Comparison of ENCODE assay signal across 9 cellular contexts in the genomic region with DNA sequence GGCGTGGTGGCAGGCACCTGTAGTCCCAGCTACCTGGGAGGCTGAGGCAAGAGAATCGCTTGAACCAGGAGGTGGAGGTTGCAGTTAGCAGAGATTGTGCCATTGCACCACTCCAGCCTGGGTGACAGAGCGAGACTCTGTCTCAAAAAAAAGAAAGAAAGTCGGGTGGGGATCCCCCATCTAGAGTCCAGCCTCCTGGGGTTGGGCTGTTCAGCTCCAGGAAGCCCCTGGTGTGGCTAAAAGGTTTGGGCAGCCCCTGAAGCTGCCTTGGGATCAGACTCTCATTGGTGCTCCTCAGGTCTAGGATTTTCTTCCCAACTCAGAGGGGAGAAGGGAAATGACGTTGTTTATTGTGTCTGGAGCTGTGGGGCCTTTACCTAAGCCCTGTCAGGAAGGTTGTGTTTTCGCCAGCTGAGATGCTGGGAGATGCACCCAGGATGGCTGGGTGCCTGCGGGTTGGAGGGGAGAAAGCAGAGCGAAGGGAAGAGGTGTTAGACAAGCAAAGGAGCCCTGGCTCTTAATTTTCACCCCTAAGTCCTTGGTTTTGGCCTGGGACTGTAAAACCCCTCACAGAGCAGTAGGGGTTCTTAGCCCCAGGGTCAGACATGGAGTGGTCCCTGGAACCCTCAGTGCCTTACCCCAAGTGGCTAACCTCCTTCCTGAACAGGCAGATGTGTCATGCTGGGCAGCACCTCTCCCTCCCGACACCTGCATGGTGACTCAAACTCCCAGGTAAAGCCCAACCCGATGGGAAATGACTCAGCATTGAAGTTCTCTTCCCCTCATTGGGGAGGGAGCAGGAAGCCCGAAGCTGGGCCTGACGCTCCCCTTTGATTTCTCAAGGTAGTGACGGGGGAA. TPM values are rescaled to one million over a fixed set of nuclear protein-coding genes. Genes with fewer than 3 reads are reported as not detected.
A peak's percentile ranks its signal among the peaks of the same experiment; 100 is the strongest.
DNase-seq lines count a peak whose midpoint lies in the region; ATAC-seq and TF ChIP-seq lines count a peak whose summit lies in the region.
"Had no signal": no experiment of that assay in that cellular context is flagged by ENCODE, and none has a peak within 500 bp of the region (broad histone marks: within the 10 kb centered on the region; RNA-seq: fewer than 3 reads in every experiment).

No MANE protein-coding gene starts in this region.

- no peaks in the 10 kb centered on the region for H3K27me3 ChIP-seq in CD4-positive, alpha-beta memory T cell (ENCODE audit: insufficient read depth, low read length)
- no peaks in the 10 kb centered on the region for H3K27me3 ChIP-seq in PC-9 (ENCODE audit: insufficient read depth, low read depth)

- H3F3A ChIP-seq in PC-9 (ENCODE audit: insufficient read depth, low read depth) = peaks cover 23% of the 10 kb centered on the region

- H3K4me1 Mint-ChIP-seq in CD4-positive, alpha-beta memory T cell = peaks cover 6 to 15% (median 10%) of the 10 kb centered on the region in 4 donors
- H3K4me1 Mint-ChIP-seq in activated naive CD8-positive, alpha-beta T cell treated with anti-CD3 and anti-CD28 coated beads, Interleukin-2, amount 50 U/mL, for 24 hours = peaks cover 18% of the 10 kb centered on the region

- intact Hi-C loops in CD4-positive, alpha-beta memory T cell (cut with micrococcal nuclease) = no loop called here
- intact Hi-C loops in PC-9 (cut with micrococcal nuclease; ENCODE audit: unreplicated experiment) = loop anchor here (1.0 kb wide), 3 partner anchors 23 to 44 kb away; no protein-coding TSS in a partner anchor

- peak overlapping the region; percentile 69 for H3K4me2 ChIP-seq in PC-9

- peak overlapping the region in 2 of 8 donors; percentile 17 to 38 for H3K4me3 Mint-ChIP-seq in CD4-positive, alpha-beta memory T cell
- no peak overlapping the region for H3K4me3 Mint-ChIP-seq in activated naive CD8-positive, alpha-beta T cell treated with anti-CD3 and anti-CD28 coated beads, Interleukin-2, amount 50 U/mL, for 24 hours
- H3K4me3 Mint-ChIP-seq: central memory CD8-positive, alpha-beta T cell had no signal

- H3K36me3 ChIP-seq in CD4-positive, alpha-beta memory T cell (ENCODE audit: insufficient read depth, low read length) = no peaks in the 10 kb centered on the region
- H3K36me3 ChIP-seq in PC-9 (ENCODE audit: low read depth) = no peaks in the 10 kb centered on the region

- H3K9me3 Mint-ChIP-seq in CD4-positive, alpha-beta memory T cell = peaks cover 0 to 1% (median 0%) of the 10 kb centered on the region in 8 donors
- H3K9me3 Mint-ChIP-seq in activated naive CD8-positive, alpha-beta T cell treated with anti-CD3 and anti-CD28 coated beads, Interleukin-2, amount 50 U/mL, for 24 hours = no peaks in the 10 kb centered on the region
- H3K9me3 Mint-ChIP-seq: central memory CD8-positive, alpha-beta T cell had no signal

- no peak overlapping the region for H2AFZ ChIP-seq in PC-9

- peak; percentile 46 to 89 (median 51) for DNase-seq in CD4-positive, alpha-beta memory T cell
- DNase-seq in PC-9 = peak; percentile 93 to 99
- DNase-seq in activated naive CD8-positive, alpha-beta T cell treated with anti-CD3 and anti-CD28 coated beads, Interleukin-2, amount 50 U/mL, for 24 hours = peak; percentile 50
- no peak for DNase-seq in putamen (ENCODE audit: low spot score)
- DNase-seq in NCI-H1105 treated with DMSO at 0.1 percent for 48 hours (lab: John Stamatoyannopoulos, UW) = no peak
- DNase-seq in cerebellum (ENCODE audit: low spot score) = no peak

- H3K36me3 Mint-ChIP-seq in CD4-positive, alpha-beta memory T cell = no peaks in the 10 kb centered on the region
- no peaks in the 10 kb centered on the region for H3K36me3 Mint-ChIP-seq in activated naive CD8-positive, alpha-beta T cell treated with anti-CD3 and anti-CD28 coated beads, Interleukin-2, amount 50 U/mL, for 24 hours (ENCODE audit: low read depth)

- no peak overlapping the region for H3K4me3 ChIP-seq in CD4-positive, alpha-beta memory T cell (ENCODE audit: low read length in 2 of 2)
- H3K4me3 ChIP-seq in PC-9 = peak overlapping the region; percentile 27; the same call in 1 of the 2 replicates
- H3K4me3 ChIP-seq in skin epidermis = no peak overlapping the region

- H3K79me2 ChIP-seq in PC-9 (ENCODE audit: low read depth) = no peaks in the 10 kb centered on the region

- CTCF ChIA-PET in CD4-positive, alpha-beta memory T cell (lab: Charles Lee; ENCODE audit: partially characterized antibody) = interaction anchor here (0.7 to 19.8 kb wide), 4 partner anchors 9 to 101 kb away, joined by 3 to 726 read pairs (median 9); no protein-coding TSS in a partner anchor
- CTCF ChIA-PET in PC-9 (lab: Charles Lee) = interaction anchor here (0.5 to 1.9 kb wide), 6 partner anchors 8 to 1613 kb away, joined by 3 to 11 read pairs (median 6); no protein-coding TSS in a partner anchor

- peak overlapping the region in 4 of 7 donors; percentile 24 to 72 (median 48) for H3K27ac Mint-ChIP-seq in CD4-positive, alpha-beta memory T cell
- H3K27ac Mint-ChIP-seq in activated naive CD8-positive, alpha-beta T cell treated with anti-CD3 and anti-CD28 coated beads, Interleukin-2, amount 50 U/mL, for 24 hours = peak overlapping the region; percentile 46

- peaks cover 13% of the 10 kb centered on the region for H3K4me1 ChIP-seq in CD4-positive, alpha-beta memory T cell (ENCODE audit: insufficient read depth, low read length)
- peaks cover 43% of the 10 kb centered on the region for H3K4me1 ChIP-seq in PC-9 (replicated peaks; ENCODE audit: insufficient read depth)

- no peaks in the 10 kb centered on the region for H3K9me3 ChIP-seq in CD4-positive, alpha-beta memory T cell (ENCODE audit: control insufficient read depth in 1 of 2, low read length in 2 of 2)
- no peaks in the 10 kb centered on the region for H3K9me3 ChIP-seq in PC-9 (ENCODE audit: insufficient read depth, low read depth)

- peak; percentile 68 for ATAC-seq in GM21786 (IDR thresholded peaks at IDR 0.05; ENCODE audit: unreplicated experiment)
- peak; percentile 83 for ATAC-seq in activated naive CD8-positive, alpha-beta T cell treated with anti-CD3 and anti-CD28 coated beads, Interleukin-2, amount 50 U/mL, for 24 hours

- POLR2A ChIA-PET in CD4-positive, alpha-beta memory T cell (lab: Charles Lee; ENCODE audit: partially characterized antibody) = interaction anchor here (1.0 to 1.6 kb wide), 6 partner anchors 8 to 57 kb away, joined by 3 to 6 read pairs (median 4); partner anchors contain the start of genes CAMK2G and PLAU
- POLR2A ChIA-PET in PC-9 (lab: Charles Lee; ENCODE audit: unreplicated experiment) = interaction anchor here (0.5 to 1.9 kb wide), 12 partner anchors 12 to 1123 kb away, joined by 3 to 15 read pairs (median 4); partner anchors contain the start of genes CFAP70 and VCL

- no peaks in the 10 kb centered on the region for H3K9me2 ChIP-seq in PC-9 (ENCODE audit: insufficient read depth)

- BruUV-seq in PC-9 (replicated peaks; lab: Mats Ljungman, UMichigan) = TSS peak; percentile 99

- no peak for TF ChIP-seq CTCF in PC-9 (conservative IDR thresholded peaks at IDR 0.05)

- H3K27me3 Mint-ChIP-seq in CD4-positive, alpha-beta memory T cell = peaks cover 0 to 3% of the 10 kb centered on the region in 2 donors
- H3K27me3 Mint-ChIP-seq in activated naive CD8-positive, alpha-beta T cell treated with anti-CD3 and anti-CD28 coated beads, Interleukin-2, amount 50 U/mL, for 24 hours = peaks cover 15% of the 10 kb centered on the region
- H3K27me3 Mint-ChIP-seq: central memory CD8-positive, alpha-beta T cell had no signal

- H4K20me1 ChIP-seq in PC-9 (ENCODE audit: insufficient read depth) = no peaks in the 10 kb centered on the region

- no peak overlapping the region for H3K27ac ChIP-seq in CD4-positive, alpha-beta memory T cell (ENCODE audit: low read depth, low read length)
- H3K27ac ChIP-seq in PC-9 (peak overlapping the region; percentile 97), skin epidermis (peak overlapping the region in 20 of 21 experiments; percentile 39 to 85 (median 70))

RNA-seq across cellular contexts. Expression of gene PLAU, which starts 21.1 kb away (rescaled TPM):
- under 1 TPM; 0.64 to 0.91 TPM for total RNA-seq in CD4-positive, alpha-beta memory T cell
- polyA plus RNA-seq in CD4-positive, alpha-beta memory T cell = not detected
- total RNA-seq in PC-9 (2021) = 90.3 and 94.9 TPM in 2 replicates
- total RNA-seq in cerebellum = 1.00 TPM

RNA-seq across cellular contexts. Expression of gene CAMK2G, which starts 57.6 kb away (rescaled TPM):
- total RNA-seq in CD4-positive, alpha-beta memory T cell = 10 to 100 TPM; 64.3 to 70.4 TPM
- 1 to 10 TPM; 3.8 to 7.8 TPM for polyA plus RNA-seq in CD4-positive, alpha-beta memory T cell
- total RNA-seq in PC-9 (2021) = 125 and 147 TPM in 2 replicates
- total RNA-seq in cerebellum = 35.9 TPM

Comparison
In these comparisons a context has a peak if more than half of its experiments do, and no peak if none do; other contexts are left out.
1. DNase-seq: peak in CD4-positive, alpha-beta memory T cell (5 of 5), PC-9 (2 of 2) and activated naive CD8-positive, alpha-beta T cell treated with anti-CD3 and anti-CD28 coated beads, Interleukin-2, amount 50 U/mL, for 24 hours (single experiment); none in putamen (single experiment), NCI-H1105 treated with DMSO at 0.1 percent for 48 hours (single experiment) and cerebellum (single experiment).
2. RNA of gene PLAU, which starts 21.1 kb away (total RNA-seq): 90.3 to 94.9 TPM in PC-9; 1.00 TPM in cerebellum (single experiment) and 0.64 to 0.91 TPM in CD4-positive, alpha-beta memory T cell; every median in the first group is over 10 times any median in the second.